In the genomic region with DNA sequence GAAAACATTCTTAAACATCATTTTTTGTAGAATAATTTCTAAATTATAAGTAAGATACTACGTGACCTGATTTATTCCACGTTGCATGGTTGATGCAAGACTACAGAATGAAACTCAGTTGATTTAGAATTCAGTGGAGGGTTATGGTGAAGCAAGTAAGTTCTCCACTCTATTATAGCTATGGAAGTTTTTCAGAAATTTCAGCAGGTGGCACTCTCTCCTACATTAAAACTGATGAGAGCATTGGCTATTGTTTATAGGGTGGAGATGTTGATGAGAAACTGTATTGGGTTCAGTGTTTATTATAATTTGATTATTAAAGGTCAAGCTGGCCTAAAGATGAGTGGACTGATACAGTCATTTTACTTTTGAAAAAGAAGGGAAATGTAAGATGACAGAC, we compare ENCODE assay signal across 9 cellular contexts.
DNase-seq lines count a peak whose midpoint lies in the region; ATAC-seq, FAIRE-seq and TF ChIP-seq lines count a peak whose summit lies in the region.
"Had no signal": no experiment of that assay in that cellular context is flagged by ENCODE, and none has a peak within 500 bp of the region (broad histone marks: within the 10 kb centered on the region; RNA-seq: fewer than 3 reads in every experiment).

No MANE protein-coding gene starts in this region.

- H3K27ac Mint-ChIP-seq in CD4-positive, CD25-positive, alpha-beta regulatory T cell = no peak overlapping the region
- H3K27ac Mint-ChIP-seq: IgD-negative memory B cell had no signal

- H3K27me3 Mint-ChIP-seq in CD4-positive, CD25-positive, alpha-beta regulatory T cell = no peaks in the 10 kb centered on the region

- no peaks in the 10 kb centered on the region for H3K4me1 ChIP-seq in CD4-positive, CD25-positive, alpha-beta regulatory T cell (ENCODE audit: control insufficient read depth, insufficient read depth, low read length, poor library complexity, severe bottlenecking)
- H3K4me1 ChIP-seq in aorta (ENCODE audit: control insufficient read depth in 1 of 2, insufficient read depth in 2 of 2, low read length in 2 of 2) = no peaks in the 10 kb centered on the region

- H3K9me3 ChIP-seq in CD4-positive, CD25-positive, alpha-beta regulatory T cell (ENCODE audit: control insufficient read depth in 2 of 2, low read length in 2 of 2) = no peaks in the 10 kb centered on the region
- H3K9me3 ChIP-seq in aorta (ENCODE audit: control insufficient read depth, low read length) = no peaks in the 10 kb centered on the region

- intact Hi-C loops in aorta (cut with DNase I) = loop anchor here (5.0 to 10.0 kb wide), 4 partner anchors 320 to 588 kb away; no protein-coding TSS in a partner anchor

- H3K36me3 ChIP-seq in CD4-positive, CD25-positive, alpha-beta regulatory T cell (ENCODE audit: control insufficient read depth, insufficient read depth, low read length) = peaks cover 2% of the 10 kb centered on the region
- H3K36me3 ChIP-seq in bronchial epithelial cell (ENCODE audit: control insufficient read depth, insufficient read depth, low read length) (peaks cover 1% of the 10 kb centered on the region), aorta (ENCODE audit: control insufficient read depth in 1 of 2, insufficient read depth in 2 of 2, low read length in 1 of 2) (peaks cover 8 to 9% of the 10 kb centered on the region in 2 donors)

- peak; percentile 41 for TF ChIP-seq CTCF in bronchial epithelial cell (IDR thresholded peaks at IDR 0.05; ENCODE audit: insufficient read depth, low read length, severe bottlenecking)

- 76 to 79% methylated on average over 2 of the region's 2 CpGs for WGBS in aorta, 2 donors

- FAIRE-seq in bronchial epithelial cell (lab: Jason Lieb, UNC) = no peak

- H3K9me3 Mint-ChIP-seq in CD4-positive, CD25-positive, alpha-beta regulatory T cell = no peaks in the 10 kb centered on the region
- H3K9me3 Mint-ChIP-seq: IgD-negative memory B cell had no signal

- DNase-seq in CD4-positive, CD25-positive, alpha-beta regulatory T cell = peak in 2 of 3 donors; percentile 32 to 56
- DNase-seq in NCI-H69 (lab: John Stamatoyannopoulos, UW) (peak; percentile 39), bronchial epithelial cell (ENCODE audit: low read depth) (peak; percentile 57), kidney glomerular epithelial cell (lab: John Stamatoyannopoulos, UW) (peak; percentile 54), aorta (no peak)
- DNase-seq in stimulated activated CD4-positive, alpha-beta T cell treated with anti-CD3 and anti-CD28 coated beads, Interleukin-4, amount 100 ng/mL, for 4 hours = no peak

- peaks cover 2 to 10% (median 4%) of the 10 kb centered on the region in 4 donors for H3K4me1 Mint-ChIP-seq in CD4-positive, CD25-positive, alpha-beta regulatory T cell

- peaks cover 17% of the 10 kb centered on the region for H3K36me3 Mint-ChIP-seq in CD4-positive, CD25-positive, alpha-beta regulatory T cell
- H3K36me3 Mint-ChIP-seq: IgD-negative memory B cell had no signal

- H3K4me3 Mint-ChIP-seq in CD4-positive, CD25-positive, alpha-beta regulatory T cell = no peak overlapping the region
- H3K4me3 Mint-ChIP-seq: IgD-negative memory B cell had no signal

- H3K4me3 ChIP-seq in CD4-positive, CD25-positive, alpha-beta regulatory T cell (ENCODE audit: low read depth, low read length) = no peak overlapping the region
- no peak overlapping the region for H3K4me3 ChIP-seq in bronchial epithelial cell (ENCODE audit: low read depth, low read length)
- H3K4me3 ChIP-seq in aorta (ENCODE audit: low read length in 2 of 2) = no peak overlapping the region

- H3K27ac ChIP-seq in CD4-positive, CD25-positive, alpha-beta regulatory T cell (ENCODE audit: insufficient read depth, low read length, poor library complexity, severe bottlenecking) = no peak overlapping the region
- H3K27ac ChIP-seq in aorta (ENCODE audit: low read depth in 1 of 2, low read length in 2 of 2) = no peak overlapping the region

- no peaks in the 10 kb centered on the region for H3K27me3 ChIP-seq in CD4-positive, CD25-positive, alpha-beta regulatory T cell (ENCODE audit: control insufficient read depth, insufficient read depth, low read length)
- H3K27me3 ChIP-seq in bronchial epithelial cell (ENCODE audit: control insufficient read depth, insufficient read depth, low read length) (no peaks in the 10 kb centered on the region), aorta (ENCODE audit: control insufficient read depth in 1 of 2, insufficient read depth in 2 of 2, low read length in 1 of 2) (no peaks in the 10 kb centered on the region)

- no peak for ATAC-seq in CD4-positive, CD25-positive, alpha-beta regulatory T cell (ENCODE audit: low read depth in 2 of 2)
- peak; percentile 53 for ATAC-seq in GM18873 (IDR thresholded peaks at IDR 0.05; ENCODE audit: low FRiP score, unreplicated experiment)
- peak; percentile 61 for ATAC-seq in HG03159 (IDR thresholded peaks at IDR 0.05; ENCODE audit: unreplicated experiment)
- ATAC-seq in aorta (ENCODE audit: low FRiP score) = peak; percentile 73

Comparison
In these comparisons a context has a peak if more than half of its experiments do, and no peak if none do; other contexts are left out.
1. ATAC-seq: peak in GM18873 (single experiment), HG03159 (single experiment) and aorta (single experiment); none in CD4-positive, CD25-positive, alpha-beta regulatory T cell (0 of 2).
2. DNase-seq: peak in CD4-positive, CD25-positive, alpha-beta regulatory T cell (2 of 3), NCI-H69 (single experiment), bronchial epithelial cell (single experiment) and kidney glomerular epithelial cell (single experiment); none in aorta (0 of 2) and stimulated activated CD4-positive, alpha-beta T cell treated with anti-CD3 and anti-CD28 coated beads, Interleukin-4, amount 100 ng/mL, for 4 hours (0 of 2).